ENCODE assay signal across 12 cellular contexts in the genomic region with DNA sequence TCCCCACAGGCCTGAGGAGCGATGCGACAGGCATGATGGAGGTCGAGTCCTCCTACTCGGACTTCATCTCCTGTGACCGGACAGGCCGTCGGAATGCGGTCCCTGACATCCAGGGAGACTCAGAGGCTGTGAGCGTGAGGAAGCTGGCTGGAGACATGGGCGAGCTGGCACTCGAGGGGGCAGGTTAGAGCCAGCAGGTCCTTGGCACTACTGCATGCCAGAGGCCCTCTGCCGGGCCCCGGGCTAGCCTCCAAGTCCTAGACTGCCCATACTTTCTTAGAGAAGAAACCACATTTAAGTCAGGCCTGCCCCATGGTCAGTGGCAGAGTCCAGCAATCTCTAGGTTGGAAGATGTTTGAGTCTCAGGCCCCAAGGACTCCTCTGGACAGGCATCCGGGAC. TPM values are rescaled to one million over a fixed set of nuclear protein-coding genes. Genes with fewer than 3 reads are reported as not detected.
A peak's percentile ranks its signal among the peaks of the same experiment; 100 is the strongest.
DNase-seq lines count a peak whose midpoint lies in the region; ATAC-seq and TF ChIP-seq lines count a peak whose summit lies in the region.
"Had no signal": no experiment of that assay in that cellular context is flagged by ENCODE, and none has a peak within 500 bp of the region (broad histone marks: within the 10 kb centered on the region; RNA-seq: fewer than 3 reads in every experiment).

No MANE protein-coding gene starts in this region.

- no peak for TF ChIP-seq CTCF in CD4-positive, alpha-beta T cell (IDR thresholded peaks at IDR 0.05)
- no peak for TF ChIP-seq CTCF in right atrium auricular region (IDR thresholded peaks at IDR 0.05)
- no peak for TF ChIP-seq CTCF in gastrocnemius medialis (IDR thresholded peaks at IDR 0.05 in 4 of 5, conservative IDR thresholded peaks at IDR 0.05 in 1 of 5)

- in situ Hi-C loops in gastrocnemius medialis (cut with MboI; ENCODE audit: low sequenced_read_pairs in 4 of 4), result loop anchor here (10.0 to 25.0 kb wide), 3 partner anchors 227 to 402 kb away; partner anchors contain the start of gene OSER1 (in 3 of the 4)

- CTCF ChIA-PET in CD4-positive, alpha-beta T cell (lab: Charles Lee), result no interaction called here

- DNase-seq in CD4-positive, alpha-beta T cell, result no peak
- no peak for DNase-seq in right atrium auricular region (ENCODE audit: low spot score)
- DNase-seq in gastrocnemius medialis, result peak in 1 of 2 donors; percentile 60
- no peak for DNase-seq in stimulated activated CD4-positive, alpha-beta T cell treated with anti-CD3 and anti-CD28 coated beads, Interleukin-4, amount 100 ng/mL, for 4 hours
- no peak for DNase-seq in NCI-H446 treated with DMSO at 0.1 percent for 48 hours (lab: John Stamatoyannopoulos, UW)
- DNase-seq in stimulated activated CD4-positive, alpha-beta T cell treated with anti-CD3 and anti-CD28 coated beads, Interleukin-4, amount 100 ng/mL, for 24 hours, result no peak
- DNase-seq in COLO829 (ENCODE audit: low spot score), result no peak
- DNase-seq: activated CD8-positive, alpha-beta memory T cell treated with anti-CD3 and anti-CD28 coated beads, Interleukin-2, amount 50 U/mL, for 48 hours; KG1; stimulated activated CD4-positive, alpha-beta T cell treated with anti-CD3 and anti-CD28 coated beads, Interleukin-2, amount 100 ng/mL, for 48 hours had no signal

- H3K27ac Mint-ChIP-seq in CD4-positive, alpha-beta T cell, result peak overlapping the region; percentile 98
- H3K27ac Mint-ChIP-seq in activated T-helper 17 cell treated with anti-CD3 and anti-CD28 coated beads, Interleukin-2, amount 50 U/mL, for 72 hours, result peak overlapping the region; percentile 82

- H3K27ac ChIP-seq in CD4-positive, alpha-beta T cell (ENCODE audit: low read depth, low read length), result no peak overlapping the region
- H3K27ac ChIP-seq in right atrium auricular region, result peak overlapping the region; percentile 68 to 75
- peak overlapping the region; percentile 66 to 82 (median 75) for H3K27ac ChIP-seq in gastrocnemius medialis

- no peak for TF ChIP-seq POLR2A in gastrocnemius medialis (IDR thresholded peaks at IDR 0.05)

- peaks cover 60% of the 10 kb centered on the region for H3K36me3 ChIP-seq in right atrium auricular region
- peaks cover 3 to 54% of the 10 kb centered on the region in 2 donors for H3K36me3 ChIP-seq in gastrocnemius medialis
- H3K36me3 ChIP-seq: ovary had no signal

- H3K4me1 ChIP-seq in right atrium auricular region (peaks cover 0 to 63% of the 10 kb centered on the region in 2 donors), gastrocnemius medialis (peaks cover 39 to 47% of the 10 kb centered on the region in 2 donors)

- no peak overlapping the region for H3K4me3 ChIP-seq in right atrium auricular region
- no peak overlapping the region for H3K4me3 ChIP-seq in gastrocnemius medialis
- H3K4me3 ChIP-seq: ovary had no signal

- peaks cover 85% of the 10 kb centered on the region for H3K4me1 Mint-ChIP-seq in CD4-positive, alpha-beta T cell (ENCODE audit: low read depth)
- H3K4me1 Mint-ChIP-seq in activated T-helper 17 cell treated with anti-CD3 and anti-CD28 coated beads, Interleukin-2, amount 50 U/mL, for 72 hours, result peaks cover 22% of the 10 kb centered on the region

- no peaks in the 10 kb centered on the region for H3K9me3 Mint-ChIP-seq in CD4-positive, alpha-beta T cell
- no peaks in the 10 kb centered on the region for H3K9me3 Mint-ChIP-seq in activated T-helper 17 cell treated with anti-CD3 and anti-CD28 coated beads, Interleukin-2, amount 50 U/mL, for 72 hours

- no peaks in the 10 kb centered on the region for H3K9me3 ChIP-seq in CD4-positive, alpha-beta T cell (ENCODE audit: control insufficient read depth, low read length)
- H3K9me3 ChIP-seq in right atrium auricular region, result no peaks in the 10 kb centered on the region
- H3K9me3 ChIP-seq in gastrocnemius medialis, result no peaks in the 10 kb centered on the region
- H3K9me3 ChIP-seq: ovary had no signal

- H3K27me3 Mint-ChIP-seq in CD4-positive, alpha-beta T cell, result no peaks in the 10 kb centered on the region
- no peaks in the 10 kb centered on the region for H3K27me3 Mint-ChIP-seq in activated T-helper 17 cell treated with anti-CD3 and anti-CD28 coated beads, Interleukin-2, amount 50 U/mL, for 72 hours

- POLR2A ChIA-PET in CD4-positive, alpha-beta T cell (lab: Charles Lee), result interaction anchor here (2.4 kb wide), 1 partner anchor 36 kb away, joined by 9 read pairs; the partner anchor contains the start of gene ADA

- H3K27me3 ChIP-seq in CD4-positive, alpha-beta T cell (ENCODE audit: control insufficient read depth, insufficient read depth, low read length), result no peaks in the 10 kb centered on the region
- H3K27me3 ChIP-seq in right atrium auricular region (no peaks in the 10 kb centered on the region), gastrocnemius medialis (no peaks in the 10 kb centered on the region)
- H3K27me3 ChIP-seq: ovary had no signal

- peaks cover 42% of the 10 kb centered on the region for H3K36me3 Mint-ChIP-seq in CD4-positive, alpha-beta T cell (ENCODE audit: low read depth)
- peaks cover 30% of the 10 kb centered on the region for H3K36me3 Mint-ChIP-seq in activated T-helper 17 cell treated with anti-CD3 and anti-CD28 coated beads, Interleukin-2, amount 50 U/mL, for 72 hours (ENCODE audit: low read depth)

- intact Hi-C loops in CD4-positive, alpha-beta T cell (cut with DNase I, micrococcal nuclease), result loop anchor here (5.0 to 10.0 kb wide), 4 partner anchors 38 to 300 kb away; partner anchors contain the start of genes ADA (in 1 of the 2), FITM2 (in 1 of the 2) and TTPAL (in 1 of the 2)
- intact Hi-C loops in gastrocnemius medialis (cut with DNase I; ENCODE audit: low total_unique reads), result loop anchor here (5.0 kb wide), 1 partner anchor 402 kb away; the partner anchor contains the start of gene OSER1

- H3K4me3 Mint-ChIP-seq in CD4-positive, alpha-beta T cell, result no peak overlapping the region
- no peak overlapping the region for H3K4me3 Mint-ChIP-seq in activated T-helper 17 cell treated with anti-CD3 and anti-CD28 coated beads, Interleukin-2, amount 50 U/mL, for 72 hours

- no peak for ATAC-seq in CD4-positive, alpha-beta T cell (ENCODE audit: poor library complexity)
- no peak for ATAC-seq in activated T-helper 17 cell treated with anti-CD3 and anti-CD28 coated beads, Interleukin-2, amount 50 U/mL, for 72 hours (replicated peaks)
- no peak for ATAC-seq in gastrocnemius medialis

RNA-seq across cellular contexts. Expression of gene PKIG, which starts 32.1 kb away (rescaled TPM):
- total RNA-seq in CD4-positive, alpha-beta T cell, result 1 to 10 TPM; 1.7 to 2.4 TPM
- 10 to 100 TPM in 1 of 2 donors, 1 to 10 TPM in 1; 4.4 to 11.9 TPM for total RNA-seq in activated T-helper 17 cell treated with anti-CD3 and anti-CD28 coated beads, Interleukin-2, amount 50 U/mL, for 72 hours
- 100 to 1,000 TPM; 237 to 268 TPM for total RNA-seq in right atrium auricular region
- total RNA-seq in gastrocnemius medialis, result 100 to 1,000 TPM in 2 of 4 donors, 10 to 100 TPM in 2; 72.9 to 153 (median 100) TPM

RNA-seq across cellular contexts. Expression of gene ADA, which starts 37.0 kb away (rescaled TPM):
- total RNA-seq in CD4-positive, alpha-beta T cell, result 10 to 100 TPM; 31.7 to 32.8 TPM
- total RNA-seq in activated T-helper 17 cell treated with anti-CD3 and anti-CD28 coated beads, Interleukin-2, amount 50 U/mL, for 72 hours, result 10 to 100 TPM; 30.4 to 32.5 TPM
- total RNA-seq in right atrium auricular region, result 10 to 100 TPM in 1 of 2 donors, 1 to 10 TPM in 1; 6.3 to 16.7 TPM
- total RNA-seq in gastrocnemius medialis, result 1 to 10 TPM; 2.2 to 5.1 (median 3.0) TPM

Comparison
In these comparisons a context has a peak if more than half of its experiments do, and no peak if none do; other contexts are left out.
1. RNA of gene PKIG, which starts 32.1 kb away (total RNA-seq): 237 to 268 TPM in right atrium auricular region and 72.9 to 153 TPM in gastrocnemius medialis; 4.4 to 11.9 TPM in activated T-helper 17 cell treated with anti-CD3 and anti-CD28 coated beads, Interleukin-2, amount 50 U/mL, for 72 hours and 1.7 to 2.4 TPM in CD4-positive, alpha-beta T cell; every median in the first group is over 4 times any median in the second.